Comparison of ENCODE assay signal across 25 cellular contexts in the genomic region with DNA sequence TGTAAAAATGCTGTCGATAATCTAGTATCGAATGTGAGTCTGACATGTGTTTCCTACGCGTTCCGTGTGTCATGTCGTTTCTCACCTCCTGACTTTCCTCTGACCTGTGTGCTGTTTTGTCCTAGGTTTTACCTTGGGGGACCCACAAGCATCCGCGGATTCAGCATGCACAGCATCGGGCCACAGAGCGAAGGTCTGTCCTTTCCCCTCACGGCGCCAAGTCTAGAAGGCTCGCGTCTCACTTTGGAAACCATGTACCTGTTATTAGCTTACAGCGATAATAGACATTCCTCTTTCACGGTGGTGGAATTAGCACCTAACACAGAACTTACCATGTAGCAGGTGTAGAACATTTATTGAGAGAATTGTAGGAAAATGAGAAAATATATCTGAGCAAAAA.
"Had no signal": no experiment of that assay in that cellular context is flagged by ENCODE, and none has a peak within 500 bp of the region (broad histone marks: within the 10 kb centered on the region; RNA-seq: fewer than 3 reads in every experiment).

No MANE protein-coding gene starts in this region.

- H3K4me3 ChIP-seq: MG63, SJSA1, SK-N-MC had no signal

- DNase-seq: IMR-90, Karpas-422, KG1, MG63, NCI-H1092, NCI-H1105 treated with DMSO at 0.1 percent for 48 hours, NCI-H1417 treated with DMSO at 0.1 percent for 48 hours, NCI-H146, NCI-H187, NCI-H2029, NCI-H2081 treated with DMSO at 0.1 percent for 48 hours, NCI-H2171, NCI-H226, NCI-H446, NCI-H510A, NCI-H524 treated with DMSO at 0.1 percent for 48 hours, NCI-H69, NCI-H774, Right ventricle myocardium superior, RPMI8226, SIG-M5 had no signal

- H3K27me3 ChIP-seq: MG63, SJSA1 had no signal

- H3K27ac ChIP-seq: SJSA1, SK-N-MC had no signal

- H3K9me3 ChIP-seq: MG63, SJSA1 had no signal

- FAIRE-seq: HepG2, RCC 7860 had no signal

- ATAC-seq: HepG2 had no signal
